Comparison of ENCODE assay signal across 8 cellular contexts in the genomic region with DNA sequence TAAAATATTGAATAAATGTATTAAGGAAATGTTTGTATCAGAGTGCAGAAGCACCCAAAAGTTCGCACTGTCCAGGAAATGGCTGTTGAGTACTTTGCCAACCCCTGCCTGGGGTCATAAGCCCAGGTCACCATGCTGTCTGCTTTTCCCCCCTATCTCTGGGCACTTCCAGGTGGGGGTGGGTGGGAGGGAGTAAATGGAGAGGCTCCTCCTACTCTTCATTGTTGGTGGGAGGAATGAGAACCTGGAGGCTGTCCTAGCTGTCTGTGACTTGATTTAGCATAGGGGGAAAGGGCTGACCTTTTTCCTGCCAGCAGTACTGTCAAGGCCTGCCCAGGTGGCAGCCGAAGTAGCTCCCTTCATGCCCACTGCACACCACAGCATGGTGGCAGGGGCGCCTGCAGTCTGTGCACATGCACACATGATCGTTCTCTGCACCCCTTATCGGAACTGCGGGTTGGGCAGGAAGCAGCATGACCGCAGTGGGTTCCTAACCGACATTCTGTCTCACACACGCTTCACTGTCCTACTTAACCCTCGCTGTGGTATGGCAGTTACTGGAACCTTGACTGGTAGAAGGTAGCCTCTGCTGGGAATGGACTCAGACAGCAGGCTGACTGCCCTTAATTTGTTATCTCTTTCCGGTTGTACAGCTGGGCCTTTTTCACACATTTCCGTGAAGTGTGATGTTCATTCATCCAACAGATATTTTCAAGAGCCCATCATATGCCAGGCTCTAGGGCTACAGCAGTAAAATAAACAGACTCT. TPM values are rescaled to one million over a fixed set of nuclear protein-coding genes. Genes with fewer than 3 reads are reported as not detected.
DNase-seq lines count a peak whose midpoint lies in the region; ATAC-seq and TF ChIP-seq lines count a peak whose summit lies in the region.

No MANE protein-coding gene starts in this region.

- no peaks in the 10 kb centered on the region for H3K79me2 ChIP-seq in OCI-LY1 (ENCODE audit: insufficient read depth, low read length)

- H3K27me3 ChIP-seq in OCI-LY1 (ENCODE audit: insufficient read depth, low read length): no peaks in the 10 kb centered on the region; the same call in 1 of the 2 replicates
- H3K27me3 ChIP-seq in mucosa of stomach (ENCODE audit: control insufficient read depth, insufficient read depth, low read length): no peaks in the 10 kb centered on the region
- no peaks in the 10 kb centered on the region for H3K27me3 ChIP-seq in transverse colon

- H3F3A ChIP-seq in OCI-LY1 (ENCODE audit: insufficient read depth, low read length): no peaks in the 10 kb centered on the region

- ATAC-seq in GM18499 (IDR thresholded peaks at IDR 0.05; ENCODE audit: insufficient read depth, unreplicated experiment) (peak; percentile 96), HG02840 (IDR thresholded peaks at IDR 0.05; ENCODE audit: low FRiP score, unreplicated experiment) (peak; percentile 94)

- TF ChIP-seq POLR2A in transverse colon (IDR thresholded peaks at IDR 0.05): no peak

- TF ChIP-seq EP300 in transverse colon (IDR thresholded peaks at IDR 0.05; ENCODE audit: low read depth): no peak

- peak; percentile 84 to 87 for DNase-seq in activated T-cell treated with anti-CD3 and anti-CD28 coated beads, Interleukin-2, amount 50 U/mL, for 48 hours
- peak; percentile 74 for DNase-seq in transverse colon
- no peak for DNase-seq in cortex of kidney (lab: John Stamatoyannopoulos, UW)
- no peak for DNase-seq in COR-L47 (lab: John Stamatoyannopoulos, UW)

- H3K36me3 ChIP-seq in OCI-LY1 (ENCODE audit: insufficient read depth, low read length) (no peaks in the 10 kb centered on the region), mucosa of stomach (ENCODE audit: control insufficient read depth, insufficient read depth, low read length) (no peaks in the 10 kb centered on the region), transverse colon (no peaks in the 10 kb centered on the region)

- no peak overlapping the region for H3K4me3 ChIP-seq in OCI-LY1 (ENCODE audit: low read depth, low read length, poor library complexity, severe bottlenecking)
- no peak overlapping the region for H3K4me3 ChIP-seq in mucosa of stomach (ENCODE audit: low read length)
- no peak overlapping the region for H3K4me3 ChIP-seq in transverse colon

- no peaks in the 10 kb centered on the region for H3K9me3 ChIP-seq in OCI-LY1 (ENCODE audit: low read length)
- H3K9me3 ChIP-seq in mucosa of stomach (ENCODE audit: control insufficient read depth, low read length): no peaks in the 10 kb centered on the region
- H3K9me3 ChIP-seq in transverse colon: no peaks in the 10 kb centered on the region

- WGBS in transverse colon (ENCODE audit: low coverage in 1 of 2), 2 donors: 66 to 70% methylated on average over 3 to 12 of the region's 12 CpGs

- in situ Hi-C loops in transverse colon (cut with MboI; ENCODE audit: low pct_ligation_motif_present in 1 of 4, low pct_unique_long_range_greater_than_20kb in 1 of 4, low sequenced_read_pairs in 3 of 4): no loop called here

- peak overlapping the region; percentile 31 for H3K4me2 ChIP-seq in OCI-LY1 (ENCODE audit: low read length)

- TF ChIP-seq CTCF in OCI-LY1 (IDR thresholded peaks at IDR 0.05; ENCODE audit: low read length): no peak
- no peak for TF ChIP-seq CTCF in transverse colon (IDR thresholded peaks at IDR 0.05)

- H4K20me1 ChIP-seq in OCI-LY1 (ENCODE audit: insufficient read depth, low read length): no peaks in the 10 kb centered on the region

- intact Hi-C loops in transverse colon (cut with DNase I; ENCODE audit: low total_unique reads): no loop called here

- no peaks in the 10 kb centered on the region for H3K9me2 ChIP-seq in OCI-LY1 (ENCODE audit: low read depth, low read length)

- no peak overlapping the region for H3K27ac ChIP-seq in OCI-LY1 (ENCODE audit: low read depth, low read length, poor library complexity, severe bottlenecking)
- H3K27ac ChIP-seq in transverse colon: peak overlapping the region in 2 of 4 donors; percentile 6 to 46

- no peak overlapping the region for H3K9ac ChIP-seq in OCI-LY1 (ENCODE audit: low read length)
- H3K9ac ChIP-seq in mucosa of stomach (ENCODE audit: low read length): peak overlapping the region; percentile 9

- no peak overlapping the region for H2AFZ ChIP-seq in OCI-LY1 (ENCODE audit: low read length)

- H3K4me1 ChIP-seq in OCI-LY1 (ENCODE audit: insufficient read depth, low read length, severe bottlenecking) (peaks cover 10% of the 10 kb centered on the region), mucosa of stomach (ENCODE audit: control insufficient read depth, insufficient read depth, low read length) (peaks cover 39% of the 10 kb centered on the region), transverse colon (peaks cover 5 to 30% (median 15%) of the 10 kb centered on the region in 4 donors)

RNA-seq across cellular contexts. Expression of a gene that starts 41.5 kb away (rescaled TPM):
- 100 to 1,000 TPM in 2 of 4 donors, 10 to 100 TPM in 2; 38.4 to 198 (median 104) TPM for total RNA-seq in transverse colon

Comparison
In these comparisons a context has a peak if more than half of its experiments do, and no peak if none do; other contexts are left out.
1. DNase-seq: peak in activated T-cell treated with anti-CD3 and anti-CD28 coated beads, Interleukin-2, amount 50 U/mL, for 48 hours (2 of 2) and transverse colon (single experiment); none in cortex of kidney (single experiment) and COR-L47 (single experiment).